In the genomic region with DNA sequence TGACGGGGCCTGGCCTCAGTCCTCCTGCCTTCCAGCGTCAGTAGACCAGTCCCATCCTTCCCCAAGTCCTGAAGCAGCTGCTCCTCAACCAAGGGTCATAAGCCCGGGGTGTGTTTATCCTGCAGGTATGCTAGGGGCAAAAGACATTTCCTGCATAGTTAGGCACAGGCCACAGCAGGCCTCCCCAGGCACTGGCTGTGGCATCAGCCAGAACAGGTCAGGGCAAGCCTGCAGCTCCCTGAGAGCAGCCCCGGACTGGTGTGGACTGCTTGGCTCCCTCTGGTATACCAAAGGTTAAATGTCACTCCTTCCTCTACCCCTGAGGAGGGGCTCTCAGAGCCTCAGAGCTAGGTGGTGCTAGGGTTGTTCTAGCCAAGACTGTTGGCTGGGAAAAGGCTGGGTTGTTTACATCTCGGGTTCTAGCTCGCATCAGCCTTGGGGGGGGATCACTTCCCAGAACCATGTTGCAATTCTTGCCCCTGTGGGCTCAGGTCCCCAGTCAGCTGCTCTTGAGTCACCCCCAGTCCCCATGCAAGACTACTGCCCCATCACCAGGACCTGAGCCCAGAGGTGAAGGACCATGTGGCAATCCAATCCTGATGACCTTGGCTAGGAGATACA, we compare ENCODE assay signal across 8 cellular contexts. TPM values are rescaled to one million over a fixed set of nuclear protein-coding genes. Genes with fewer than 3 reads are reported as not detected.
A peak's percentile ranks its signal among the peaks of the same experiment; 100 is the strongest.
DNase-seq lines count a peak whose midpoint lies in the region; ATAC-seq and TF ChIP-seq lines count a peak whose summit lies in the region.

No MANE protein-coding gene starts in this region.

- H3K4ac ChIP-seq in H9 (ENCODE audit: low read depth, low read length) = no peak overlapping the region

- H3K23ac ChIP-seq in H9 (ENCODE audit: insufficient read length, low read depth, low read length) = no peak overlapping the region

- no peak overlapping the region for H2BK15ac ChIP-seq in H9 (ENCODE audit: low read depth, low read length)

- no peak overlapping the region for H2BK20ac ChIP-seq in H9 (ENCODE audit: low read depth, low read length, poor library complexity, severe bottlenecking)

- WGBS in H9 (ENCODE audit: extremely low coverage, insufficient read length, low lambda C conversion rate) = no CpG with 5 or more reads among the region's 6 CpGs

- no peak overlapping the region for H3K9ac ChIP-seq in H9 (ENCODE audit: extremely low read depth, insufficient read length, low read length)
- peak overlapping the region; percentile 99 for H3K9ac ChIP-seq in skeletal muscle satellite cell (ENCODE audit: low read depth, low read length)

- no peak overlapping the region for H2BK5ac ChIP-seq in H9 (ENCODE audit: insufficient read length, low read length)

- H4K5ac ChIP-seq in H9 (ENCODE audit: insufficient read length, low read depth, low read length) = no peak overlapping the region

- H2AFZ ChIP-seq in H9 (ENCODE audit: low read length) = no peak overlapping the region

- H2BK120ac ChIP-seq in H9 (ENCODE audit: low read depth, low read length, poor library complexity, severe bottlenecking) = no peak overlapping the region

- no peak overlapping the region for H3K14ac ChIP-seq in H9 (ENCODE audit: insufficient read depth, low read length)

- H4K91ac ChIP-seq in H9 (ENCODE audit: insufficient read length, low read depth, low read length) = no peak overlapping the region

- in situ Hi-C loops in astrocyte of the spinal cord (cut with HindIII; ENCODE audit: low sequenced_read_pairs) = no loop called here

- POLR2A ChIA-PET in GM10248 (lab: Yijun Ruan, JAX) = no interaction called here
- POLR2A ChIA-PET in CD4-positive, alpha-beta memory T cell (lab: Charles Lee; ENCODE audit: partially characterized antibody) = interaction anchor here (0.7 kb wide), 1 partner anchor 10 kb away, joined by 3 read pairs; no protein-coding TSS in a partner anchor

- H3K4me3 Mint-ChIP-seq in H9 = peak overlapping the region; percentile 27 to 99; a peak in 2 of 5 replicates
- no peak overlapping the region for H3K4me3 Mint-ChIP-seq in CD4-positive, alpha-beta memory T cell

- H3K23me2 ChIP-seq in H9 (ENCODE audit: insufficient read length, low read depth, low read length, poor library complexity, severe bottlenecking) = peaks cover 14% of the 10 kb centered on the region

- H3K9me3 ChIP-seq in H9 (ENCODE audit: control insufficient read depth, low read depth, low read length) = no peaks in the 10 kb centered on the region
- no peaks in the 10 kb centered on the region for H3K9me3 ChIP-seq in skeletal muscle satellite cell (replicated peaks; ENCODE audit: low read length)
- H3K9me3 ChIP-seq in CD4-positive, alpha-beta memory T cell (ENCODE audit: control insufficient read depth in 1 of 2, low read length in 2 of 2) = no peaks in the 10 kb centered on the region

- H3K4me1 ChIP-seq in H9 (ENCODE audit: insufficient read depth, low read length) = peaks cover 9% of the 10 kb centered on the region; the same call in 1 of the 2 replicates
- H3K4me1 ChIP-seq in skeletal muscle satellite cell (ENCODE audit: control insufficient read depth, insufficient read depth, low read length) = peaks cover 20% of the 10 kb centered on the region
- H3K4me1 ChIP-seq in CD4-positive, alpha-beta memory T cell (ENCODE audit: insufficient read depth, low read length) = peaks cover 11% of the 10 kb centered on the region

- DNase-seq in H9 (no peak), astrocyte of the spinal cord (ENCODE audit: low read depth, low spot score) (no peak), islet precursor cell (peak; percentile 67), GM10248 (ENCODE audit: extremely low spot score) (no peak)
- no peak for DNase-seq in CD4-positive, alpha-beta memory T cell

- H3K9me3 Mint-ChIP-seq in H9 = no peaks in the 10 kb centered on the region
- no peaks in the 10 kb centered on the region for H3K9me3 Mint-ChIP-seq in CD4-positive, alpha-beta memory T cell

- peak overlapping the region; percentile 99 for H3K4me3 ChIP-seq in astrocyte of the spinal cord (ENCODE audit: low read depth, low read length)
- H3K4me3 ChIP-seq in skeletal muscle satellite cell (ENCODE audit: low read length) = peak overlapping the region; percentile 91
- no peak overlapping the region for H3K4me3 ChIP-seq in CD4-positive, alpha-beta memory T cell (ENCODE audit: low read length in 2 of 2)

- peaks cover 14 to 45% (median 33%) of the 10 kb centered on the region in 3 experiments; a peak in 6 of 7 replicates for H3K36me3 Mint-ChIP-seq in H9 (ENCODE audit: insufficient read depth in 1 of 3, low read depth in 3 of 3)
- peaks cover 8 to 16% of the 10 kb centered on the region in 2 donors for H3K36me3 Mint-ChIP-seq in CD4-positive, alpha-beta memory T cell

- peaks cover 34 to 37% of the 10 kb centered on the region in 2 experiments for H3K4me1 Mint-ChIP-seq in H9
- peaks cover 1 to 15% (median 8%) of the 10 kb centered on the region in 4 donors for H3K4me1 Mint-ChIP-seq in CD4-positive, alpha-beta memory T cell

- no peak overlapping the region for H3K18ac ChIP-seq in H9 (ENCODE audit: insufficient read length, low read depth, low read length)

- intact Hi-C loops in CD4-positive, alpha-beta memory T cell (cut with micrococcal nuclease) = no loop called here

- TF ChIP-seq CTCF in H9 (conservative IDR thresholded peaks at IDR 0.05) = no peak
- TF ChIP-seq CTCF in astrocyte of the spinal cord (IDR thresholded peaks at IDR 0.05; ENCODE audit: low read depth, low read length) = no peak
- no peak for TF ChIP-seq CTCF in GM10248 (IDR thresholded peaks at IDR 0.05; ENCODE audit: control extremely low read depth, extremely low read depth, low read depth, missing control alignments)

- H2AK5ac ChIP-seq in H9 (ENCODE audit: insufficient read length, low read length) = no peak overlapping the region

- H3K4me2 ChIP-seq in H9 (ENCODE audit: insufficient read depth, insufficient read length, low read length) (no peak overlapping the region), skeletal muscle satellite cell (ENCODE audit: low read length) (peak overlapping the region; percentile 95)

- H3K27me3 Mint-ChIP-seq in H9 (ENCODE audit: low read depth) = no peaks in the 10 kb centered on the region
- peaks cover 11 to 25% of the 10 kb centered on the region in 2 donors for H3K27me3 Mint-ChIP-seq in CD4-positive, alpha-beta memory T cell

- H3K79me2 ChIP-seq in H9 (ENCODE audit: insufficient read depth, low read length) = no peaks in the 10 kb centered on the region; the same call in 1 of the 2 replicates

- H3K56ac ChIP-seq in H9 (ENCODE audit: insufficient read length, low read depth, low read length) = no peak overlapping the region

- CTCF ChIA-PET in GM10248 (lab: Yijun Ruan, JAX) = interaction anchor here (1.1 to 9.8 kb wide), 8 partner anchors 9 to 278 kb away, joined by 3 to 89 read pairs (median 9); a partner anchor contains a TSS
- CTCF ChIA-PET in CD4-positive, alpha-beta memory T cell (lab: Charles Lee; ENCODE audit: partially characterized antibody) = interaction anchor here (1.1 to 3.9 kb wide), 5 partner anchors 12 to 34 kb away, joined by 3 to 21 read pairs (median 9); no protein-coding TSS in a partner anchor

- ATAC-seq in GM18502 (IDR thresholded peaks at IDR 0.05; ENCODE audit: poor library complexity, unreplicated experiment) = no peak
- no peak for ATAC-seq in HG03520 (IDR thresholded peaks at IDR 0.05; ENCODE audit: unreplicated experiment)

- H3K27ac Mint-ChIP-seq in H9 = peak overlapping the region; percentile 26 to 57 (median 49); a peak in 4 of 7 replicates
- H3K27ac Mint-ChIP-seq in CD4-positive, alpha-beta memory T cell = no peak overlapping the region

- H3K36me3 ChIP-seq in skeletal muscle satellite cell (ENCODE audit: insufficient read depth, low read length) = peaks cover 60% of the 10 kb centered on the region
- H3K36me3 ChIP-seq in CD4-positive, alpha-beta memory T cell (ENCODE audit: insufficient read depth, low read length) = peaks cover under 1% of the 10 kb centered on the region

- H3K27me3 ChIP-seq in H9 (ENCODE audit: insufficient read depth, low read length) (no peaks in the 10 kb centered on the region), skeletal muscle satellite cell (ENCODE audit: control insufficient read depth, insufficient read depth, low read length) (no peaks in the 10 kb centered on the region)
- H3K27me3 ChIP-seq in CD4-positive, alpha-beta memory T cell (ENCODE audit: insufficient read depth, low read length) = peaks cover 13% of the 10 kb centered on the region

- no peak overlapping the region for H2BK12ac ChIP-seq in H9 (ENCODE audit: insufficient read length, low read depth, low read length)

- H4K20me1 ChIP-seq in H9 (ENCODE audit: control insufficient read depth, insufficient read depth, insufficient read length) = no peaks in the 10 kb centered on the region

- no peaks in the 10 kb centered on the region for H3K79me1 ChIP-seq in H9 (ENCODE audit: insufficient read depth, low read depth, low read length, poor library complexity, severe bottlenecking)

- H3K27ac ChIP-seq in H9 (ENCODE audit: insufficient read length, low read depth, low read length) = no peak overlapping the region
- no peak overlapping the region for H3K27ac ChIP-seq in CD4-positive, alpha-beta memory T cell (ENCODE audit: low read depth, low read length)

- H3T11ph ChIP-seq in H9 (ENCODE audit: low read length) = no peak overlapping the region

- H4K8ac ChIP-seq in H9 (replicated peaks; ENCODE audit: insufficient read length, low read depth, low read length) = no peak overlapping the region

RNA-seq across cellular contexts. Expression of a gene that starts 2.9 kb away (rescaled TPM):
- total RNA-seq in H9 (2021) = 56.5 and 60.3 TPM in 2 replicates
- total RNA-seq in skeletal muscle satellite cell (2012; rRNA removed) = 260 and 382 TPM in 2 replicates
- total RNA-seq in CD4-positive, alpha-beta memory T cell = 1 to 10 TPM; 3.0 to 3.8 TPM
- polyA plus RNA-seq in CD4-positive, alpha-beta memory T cell = not detected

RNA-seq across cellular contexts. Expression of a gene that starts 9.6 kb away (rescaled TPM):
- 174 and 190 TPM in 2 replicates for total RNA-seq in H9 (2021)
- 51.3 and 68.4 TPM in 2 replicates for total RNA-seq in skeletal muscle satellite cell (2012; rRNA removed)
- 10 to 100 TPM; 58.0 to 68.3 TPM for total RNA-seq in CD4-positive, alpha-beta memory T cell
- 100 to 1,000 TPM in 1 of 2 donors, 10 to 100 TPM in 1; 97.4 to 164 TPM for polyA plus RNA-seq in CD4-positive, alpha-beta memory T cell

RNA-seq across cellular contexts. Expression of a gene that starts 24.0 kb away (rescaled TPM):
- total RNA-seq in H9 (2021) = 2.5 and 3.1 TPM in 2 replicates
- total RNA-seq in skeletal muscle satellite cell (2012; rRNA removed) = 1.0 and 2.2 TPM in 2 replicates
- total RNA-seq in CD4-positive, alpha-beta memory T cell = 1 to 10 TPM in 1 of 2 experiments, under 1 TPM in 1; 0.70 to 1.5 TPM
- polyA plus RNA-seq in CD4-positive, alpha-beta memory T cell = under 1 TPM; 0.21 to 0.75 TPM

RNA-seq across cellular contexts. Expression of a gene that starts 32.3 kb away (rescaled TPM):
- 12.7 and 13.3 TPM in 2 replicates for total RNA-seq in H9 (2021)
- total RNA-seq in skeletal muscle satellite cell (2012; rRNA removed) = 66.2 and 69.0 TPM in 2 replicates
- 10 to 100 TPM; 93.1 to 98.1 TPM for total RNA-seq in CD4-positive, alpha-beta memory T cell
- 100 to 1,000 TPM in 1 of 2 donors, 10 to 100 TPM in 1; 92.0 to 118 TPM for polyA plus RNA-seq in CD4-positive, alpha-beta memory T cell

RNA-seq across cellular contexts. Expression of a gene that starts 43.8 kb away (rescaled TPM):
- total RNA-seq in H9 (2021) = 1.2 and 1.4 TPM in 2 replicates
- 0.22 and 0.25 TPM in 2 replicates for total RNA-seq in skeletal muscle satellite cell (2012; rRNA removed)
- 1 to 10 TPM; 4.4 to 4.6 TPM for total RNA-seq in CD4-positive, alpha-beta memory T cell
- polyA plus RNA-seq in CD4-positive, alpha-beta memory T cell = 1 to 10 TPM in 1 of 2 donors, under 1 TPM in 1; 0.55 to 1.5 TPM

Comparison
In these comparisons a context has a peak if more than half of its experiments do, and no peak if none do; other contexts are left out.
1. H3K27ac Mint-ChIP-seq: peak in H9 (3 of 3); none in CD4-positive, alpha-beta memory T cell (0 of 7).
2. H3K4me3 Mint-ChIP-seq: peak in H9 (2 of 2); none in CD4-positive, alpha-beta memory T cell (0 of 8).
3. H3K4me3 ChIP-seq: peak in astrocyte of the spinal cord (single experiment) and skeletal muscle satellite cell (single experiment); none in CD4-positive, alpha-beta memory T cell (0 of 2).
4. RNA of a gene that starts 2.9 kb away (total RNA-seq): 56.5 to 60.3 TPM in H9; 3.0 to 3.8 TPM in CD4-positive, alpha-beta memory T cell; every median in the first group is over 10 times any median in the second.